In the genomic region with DNA sequence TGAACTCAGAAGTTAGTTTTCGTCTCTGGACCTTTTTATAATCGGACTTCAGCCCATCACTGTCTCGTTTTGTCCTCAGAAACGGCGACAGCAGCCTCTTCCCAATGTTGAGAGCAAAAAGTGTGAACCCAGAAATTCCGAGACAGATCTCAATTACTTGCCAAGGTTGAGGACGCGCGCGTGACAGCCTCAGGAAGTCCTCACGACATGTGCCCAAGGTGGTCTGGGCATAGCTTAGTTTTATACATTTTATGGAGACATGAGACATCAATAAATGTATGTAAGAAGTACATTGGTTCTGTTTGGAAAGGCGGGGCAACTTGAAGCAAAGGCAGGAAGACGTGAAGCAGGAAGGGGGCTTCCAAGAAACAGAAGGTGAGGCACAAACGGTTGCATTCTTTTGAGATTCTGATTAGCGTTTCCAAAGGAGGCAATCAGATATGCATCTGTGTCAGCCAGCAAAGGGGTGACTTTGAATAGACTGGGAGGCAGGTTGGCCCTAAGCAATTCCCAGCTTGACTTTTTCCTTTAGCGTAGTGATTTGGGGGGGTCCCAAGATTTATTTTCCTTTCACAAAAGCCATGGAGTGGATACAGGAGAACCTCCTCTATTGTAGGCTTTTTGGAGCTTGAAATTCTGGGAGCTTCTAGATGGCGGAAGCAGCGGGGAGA, we compare ENCODE assay signal across 8 cellular contexts. TPM values are rescaled to one million over a fixed set of nuclear protein-coding genes. Genes with fewer than 3 reads are reported as not detected.
DNase-seq lines count a peak whose midpoint lies in the region; ATAC-seq, FAIRE-seq and TF ChIP-seq lines count a peak whose summit lies in the region.

No MANE protein-coding gene starts in this region.

- FAIRE-seq in H54 (lab: Jason Lieb, UNC): no peak

- TF ChIP-seq POLR2A in H54 (IDR thresholded peaks at IDR 0.05; ENCODE audit: low read depth, low read length): no peak

- intact Hi-C loops in A673 (cut with micrococcal nuclease; ENCODE audit: unreplicated experiment): loop anchor here (1.0 kb wide), 1 partner anchor 23 kb away; a partner anchor contains a TSS

- POLR2A ChIA-PET in A673 (lab: Charles Lee; ENCODE audit: low non-redundant PET): interaction anchor here (0.6 kb wide), 1 partner anchor 9 kb away, joined by 4 read pairs; no protein-coding TSS in a partner anchor

- peak; percentile 3 for ATAC-seq in GM19395 (IDR thresholded peaks at IDR 0.05; ENCODE audit: unreplicated experiment)

- no peak for DNase-seq in A673 (ENCODE audit: low spot score)
- DNase-seq in NCI-H510A (lab: John Stamatoyannopoulos, UW): peak; percentile 66
- peak; percentile 29 for DNase-seq in effector CD4-positive, alpha-beta T cell
- DNase-seq in T1000 (lab: John Stamatoyannopoulos, UW): no peak
- DNase-seq in activated CD4-positive, alpha-beta T cell treated with anti-CD3 and anti-CD28 coated beads for 48 hours: no peak
- DNase-seq in H54 (ENCODE audit: insufficient read length, low spot score): no peak

- CTCF ChIA-PET in A673 (lab: Charles Lee): interaction anchor here (0.7 to 1.0 kb wide), 3 partner anchors 8 to 85 kb away, joined by 3 to 5 read pairs (median 3); a partner anchor contains a TSS

- H3K27me3 ChIP-seq in A673 (replicated peaks; ENCODE audit: insufficient read depth, low read depth, low read length, poor library complexity) (no peaks in the 10 kb centered on the region), muscle layer of colon (ENCODE audit: control insufficient read depth in 1 of 2, insufficient read depth in 2 of 2, low read length in 2 of 2) (no peaks in the 10 kb centered on the region)

- H3K36me3 ChIP-seq in A673 (ENCODE audit: insufficient read depth, low read length, poor library complexity, severe bottlenecking): peaks cover 18% of the 10 kb centered on the region
- H3K36me3 ChIP-seq in muscle layer of colon (ENCODE audit: insufficient read depth, low read length): no peaks in the 10 kb centered on the region

- peak overlapping the region; percentile 70 for H3K4me3 ChIP-seq in A673 (ENCODE audit: low read depth, low read length, poor library complexity, severe bottlenecking)
- peak overlapping the region; percentile 75 to 86 for H3K4me3 ChIP-seq in muscle layer of colon (ENCODE audit: low read depth in 1 of 2, low read length in 2 of 2)

- TF ChIP-seq CTCF in A673 (conservative IDR thresholded peaks at IDR 0.05; ENCODE audit: low read depth, low read length): no peak

- H3K4me1 ChIP-seq in A673 (ENCODE audit: insufficient read depth, low read length, poor library complexity, severe bottlenecking) (peaks cover 9% of the 10 kb centered on the region), muscle layer of colon (ENCODE audit: insufficient read depth, low read length) (peaks cover 15% of the 10 kb centered on the region)

- TSS peak; percentile 89 for BruUV-seq in A673 (replicated peaks; lab: Mats Ljungman, UMichigan)

- H3K9me3 ChIP-seq in A673 (ENCODE audit: low read depth, low read length, poor library complexity, severe bottlenecking): no peaks in the 10 kb centered on the region
- H3K9me3 ChIP-seq in muscle layer of colon (ENCODE audit: low read length): no peaks in the 10 kb centered on the region

- peak overlapping the region; percentile 67 for H3K9ac ChIP-seq in muscle layer of colon (ENCODE audit: low read length)

- peak overlapping the region; percentile 93 for H3K27ac ChIP-seq in A673 (ENCODE audit: low read depth, low read length, poor library complexity, severe bottlenecking)
- peak overlapping the region; percentile 77 for H3K27ac ChIP-seq in muscle layer of colon (ENCODE audit: low read depth, low read length)

RNA-seq across cellular contexts. Expression of a gene that starts 0.6 kb away (rescaled TPM):
- 10.6 and 12.7 TPM in 2 replicates for total RNA-seq in A673 (2021)

RNA-seq across cellular contexts. Expression of a gene that starts 8.9 kb away (rescaled TPM):
- total RNA-seq in A673 (2021): 32.7 and 39.5 TPM in 2 replicates

RNA-seq across cellular contexts. Expression of a gene that starts 22.9 kb away (rescaled TPM):
- total RNA-seq in A673 (2021): 15.2 and 17.7 TPM in 2 replicates

RNA-seq across cellular contexts. Expression of a gene that starts 36.3 kb away (rescaled TPM):
- total RNA-seq in A673 (2021): 8.5 and 9.1 TPM in 2 replicates

RNA-seq across cellular contexts. Expression of a gene that starts 50.3 kb away (rescaled TPM):
- total RNA-seq in A673 (2021): 21.4 and 23.2 TPM in 2 replicates

Comparison
In these comparisons a context has a peak if more than half of its experiments do, and no peak if none do; other contexts are left out.
1. DNase-seq: peak in NCI-H510A (single experiment) and effector CD4-positive, alpha-beta T cell (single experiment); none in A673 (single experiment), T1000 (single experiment), activated CD4-positive, alpha-beta T cell treated with anti-CD3 and anti-CD28 coated beads for 48 hours (single experiment) and H54 (single experiment).